ENCODE assay signal across 17 cellular contexts in genomic region chr14:75229576-75229922, GRCh38. TPM values are rescaled to one million over a fixed set of nuclear protein-coding genes. Genes with fewer than 3 reads are reported as not detected.
DNase-seq lines count a peak whose midpoint lies in the region; ATAC-seq, FAIRE-seq and TF ChIP-seq lines count a peak whose summit lies in the region.
"Had no signal": no experiment of that assay in that cellular context is flagged by ENCODE, and none has a peak within 500 bp of the region (broad histone marks: within the 10 kb centered on the region; RNA-seq: fewer than 3 reads in every experiment).

No MANE protein-coding gene starts in this region.

- no peak for TF ChIP-seq CTCF in kidney (IDR thresholded peaks at IDR 0.05; ENCODE audit: borderline replicate concordance, extremely low read depth, insufficient read depth)

- H3K9me3 ChIP-seq in kidney (ENCODE audit: control insufficient read depth in 1 of 2, low read length in 2 of 2): no peaks in the 10 kb centered on the region
- no peaks in the 10 kb centered on the region for H3K9me3 ChIP-seq in skeletal muscle tissue (ENCODE audit: control insufficient read depth in 3 of 3, low read length in 3 of 3)
- H3K9me3 ChIP-seq: psoas muscle had no signal

- no peaks in the 10 kb centered on the region for H3K27me3 Mint-ChIP-seq in activated T-helper 17 cell treated with anti-CD3 and anti-CD28 coated beads, Interleukin-2, amount 50 U/mL, for 72 hours

- H3K27me3 ChIP-seq in skeletal muscle tissue (ENCODE audit: control insufficient read depth in 3 of 3, insufficient read depth in 3 of 3, low read length in 3 of 3): no peaks in the 10 kb centered on the region

- ATAC-seq in activated T-helper 17 cell treated with anti-CD3 and anti-CD28 coated beads, Interleukin-2, amount 50 U/mL, for 72 hours (replicated peaks): no peak
- ATAC-seq in GM19467 (IDR thresholded peaks at IDR 0.05; ENCODE audit: unreplicated experiment): no peak
- ATAC-seq in GM18907 (IDR thresholded peaks at IDR 0.05; ENCODE audit: unreplicated experiment): no peak
- ATAC-seq in HG02973 (IDR thresholded peaks at IDR 0.05; ENCODE audit: unreplicated experiment): no peak

- no peaks in the 10 kb centered on the region for H3K36me3 Mint-ChIP-seq in activated T-helper 17 cell treated with anti-CD3 and anti-CD28 coated beads, Interleukin-2, amount 50 U/mL, for 72 hours (ENCODE audit: low read depth)
- H3K36me3 Mint-ChIP-seq: mesothelial cell of epicardium had no signal

- H3K4me1 Mint-ChIP-seq in activated T-helper 17 cell treated with anti-CD3 and anti-CD28 coated beads, Interleukin-2, amount 50 U/mL, for 72 hours: peaks cover 28% of the 10 kb centered on the region

- H3K4me1 ChIP-seq in kidney (ENCODE audit: control insufficient read depth in 1 of 2, insufficient read depth in 1 of 2, low read depth in 1 of 2, low read length in 2 of 2) (peaks cover 0 to 7% of the 10 kb centered on the region in 2 donors), skeletal muscle tissue (ENCODE audit: control insufficient read depth in 3 of 3, insufficient read depth in 3 of 3, low read length in 3 of 3) (peaks cover 11 to 20% (median 12%) of the 10 kb centered on the region in 3 donors)

- H3K27ac Mint-ChIP-seq in activated T-helper 17 cell treated with anti-CD3 and anti-CD28 coated beads, Interleukin-2, amount 50 U/mL, for 72 hours: peak overlapping the region; percentile 9
- H3K27ac Mint-ChIP-seq: mesothelial cell of epicardium had no signal

- H3K4me3 ChIP-seq in kidney (ENCODE audit: low read length in 2 of 2) (no peak overlapping the region), skeletal muscle tissue (ENCODE audit: low read length in 3 of 3) (no peak overlapping the region)
- H3K4me3 ChIP-seq: psoas muscle had no signal

- H3K36me3 ChIP-seq in kidney (ENCODE audit: control insufficient read depth in 1 of 2, insufficient read depth in 2 of 2, low read length in 2 of 2): no peaks in the 10 kb centered on the region
- H3K36me3 ChIP-seq in skeletal muscle tissue (ENCODE audit: control insufficient read depth in 3 of 3, insufficient read depth in 3 of 3, low read length in 3 of 3): no peaks in the 10 kb centered on the region

- no peak overlapping the region for H3K9ac ChIP-seq in kidney (ENCODE audit: low read length in 2 of 2)
- H3K9ac ChIP-seq in skeletal muscle tissue (ENCODE audit: low read depth in 1 of 3, low read length in 3 of 3): no peak overlapping the region

- peak; percentile 80 for DNase-seq in HT-29 (ENCODE audit: low spot score)
- peak; percentile 48 for DNase-seq in kidney
- DNase-seq in glomerular visceral epithelial cell (ENCODE audit: extremely low spot score): no peak
- DNase-seq: activated gamma-delta T cell, foreskin fibroblast, NCI-H1105, NCI-H2227 treated with DMSO at 0.1 percent for 48 hours, trophoblast cell had no signal

- H3K27ac ChIP-seq in kidney (ENCODE audit: low read depth in 2 of 2, low read length in 2 of 2) (no peak overlapping the region), skeletal muscle tissue (ENCODE audit: low read depth, low read length) (peak overlapping the region; percentile 5)
- H3K27ac ChIP-seq: C4-2B, VCaP had no signal

- no peak overlapping the region for H3K4me3 Mint-ChIP-seq in activated T-helper 17 cell treated with anti-CD3 and anti-CD28 coated beads, Interleukin-2, amount 50 U/mL, for 72 hours
- H3K4me3 Mint-ChIP-seq: mesothelial cell of epicardium had no signal

- FAIRE-seq in kidney (lab: Jason Lieb, UNC): no peak

- H3K9me3 Mint-ChIP-seq in activated T-helper 17 cell treated with anti-CD3 and anti-CD28 coated beads, Interleukin-2, amount 50 U/mL, for 72 hours: no peaks in the 10 kb centered on the region

- intact Hi-C loops in kidney (cut with DNase I): no loop called here

RNA-seq across cellular contexts. Expression of gene FOS, which starts 49.1 kb away (rescaled TPM):
- 616 and 667 TPM in 2 replicates for total RNA-seq in HT-29 (2014; rRNA removed; shearing (Covaris generic))
- total RNA-seq in activated T-helper 17 cell treated with anti-CD3 and anti-CD28 coated beads, Interleukin-2, amount 50 U/mL, for 72 hours: 10 to 100 TPM; 31.7 to 86.3 TPM
- total RNA-seq in kidney (116 TPM), skeletal muscle tissue (134 TPM)
- 193 TPM for polyA plus RNA-seq in kidney (ENCODE audit: insufficient read depth, low read depth, low replicate concordance)

RNA-seq across cellular contexts. Expression of gene TMED10, which starts 53.1 kb away (rescaled TPM):
- total RNA-seq in HT-29 (2014; rRNA removed; shearing (Covaris generic)): 136 and 148 TPM in 2 replicates
- 100 to 1,000 TPM; 142 to 179 TPM for total RNA-seq in activated T-helper 17 cell treated with anti-CD3 and anti-CD28 coated beads, Interleukin-2, amount 50 U/mL, for 72 hours
- total RNA-seq in kidney: 401 TPM
- polyA plus RNA-seq in kidney (ENCODE audit: insufficient read depth, low read depth, low replicate concordance): 222 TPM
- 116 TPM for total RNA-seq in skeletal muscle tissue
